ENCODE assay signal across 1 cellular context in the genomic region with DNA sequence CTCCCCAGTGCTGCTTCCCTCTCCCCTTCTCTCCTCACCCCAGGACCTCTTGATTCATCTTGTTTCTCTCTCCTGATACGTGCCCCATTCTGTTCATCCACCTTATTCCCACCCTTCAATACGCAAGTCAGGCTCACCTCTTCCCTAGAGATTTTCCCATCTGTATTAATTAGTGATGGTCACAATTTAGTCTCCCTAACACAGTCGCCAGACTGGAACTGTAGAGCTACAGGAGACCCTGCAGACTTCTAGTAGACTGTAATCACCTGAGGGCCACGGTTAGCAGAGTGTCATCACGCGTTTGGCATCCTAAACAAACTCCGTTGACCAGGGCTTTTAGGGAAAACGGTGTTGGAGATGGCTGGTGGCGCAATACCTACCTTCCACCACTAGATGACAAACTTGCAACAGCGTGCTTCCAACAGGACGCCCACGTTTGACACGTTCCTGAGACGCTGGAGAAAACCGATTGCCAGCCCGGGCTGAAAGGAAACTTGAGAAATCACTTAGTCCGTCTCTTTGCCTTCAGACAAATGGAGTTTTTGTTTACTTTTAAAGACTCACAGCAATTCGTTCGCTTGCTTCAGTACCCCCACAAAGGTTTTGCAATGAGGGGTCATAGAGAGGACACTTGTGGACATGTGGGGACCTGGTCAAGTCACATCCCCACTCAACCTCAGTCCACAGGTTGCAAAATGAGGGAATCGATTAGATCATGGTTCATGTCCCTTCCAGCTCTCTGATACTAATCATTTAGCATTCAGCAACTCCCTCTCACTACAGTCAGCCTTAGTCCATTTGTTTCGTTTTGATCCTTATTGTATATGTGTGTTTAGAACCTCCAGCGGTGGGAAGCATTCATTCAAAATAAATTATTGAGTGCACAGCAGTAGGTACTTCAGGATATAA.
TF ChIP-seq lines count a peak whose summit lies in the region.

No MANE protein-coding gene starts in this region.

TF ChIP-seq in GM12878, 131 proteins besides CTCF, POLR2A, EP300 and RAD21 (continued from another document and continues in another):
- TF ChIP-seq SIX5 (IDR thresholded peaks at IDR 0.05; ENCODE audit: low read depth, low read length, severe bottlenecking) (no peak), NFXL1 (IDR thresholded peaks at IDR 0.05; ENCODE audit: borderline replicate concordance) (no peak), SREBF2 (IDR thresholded peaks at IDR 0.05; ENCODE audit: low read length) (no peak), HCFC1 (IDR thresholded peaks at IDR 0.05; ENCODE audit: low read length) (peak; percentile 20; the same call in 1 of the 2 replicates), SMAD5 (IDR thresholded peaks at IDR 0.05; ENCODE audit: low read depth) (no peak), MTA2 (IDR thresholded peaks at IDR 0.05; ENCODE audit: low read depth) (0 out of 2 replicates have a peak, but pooled peaks have one; percentile 6), CREM (IDR thresholded peaks at IDR 0.05; ENCODE audit: low read depth) (peak; percentile 32; the same call in 1 of the 2 replicates), BACH1 (IDR thresholded peaks at IDR 0.05; ENCODE audit: borderline replicate concordance) (no peak), EGR1 (IDR thresholded peaks at IDR 0.05; ENCODE audit: borderline replicate concordance in 1 of 2, low read depth in 2 of 2, low read length in 2 of 2) (peak; percentile 37 to 97), HDAC2 (IDR thresholded peaks at IDR 0.05) (no peak), ATF7 (IDR thresholded peaks at IDR 0.05; ENCODE audit: low read depth) (no peak), STAT1 (conservative IDR thresholded peaks at IDR 0.05) (0 out of 2 replicates have a peak, but pooled peaks have one; percentile 31), MEF2B (IDR thresholded peaks at IDR 0.05; ENCODE audit: partially characterized antibody, poor library complexity, severe bottlenecking) (no peak), KDM1A (IDR thresholded peaks at IDR 0.05; ENCODE audit: borderline replicate concordance) (no peak), IRF4 (IDR thresholded peaks at IDR 0.05; ENCODE audit: low read depth, low read length) (peak; percentile 66; the same call in 1 of the 2 replicates), CHD4 (IDR thresholded peaks at IDR 0.05) (no peak), RUNX3 (IDR thresholded peaks at IDR 0.05; ENCODE audit: low read length) (no peak), SUZ12 (IDR thresholded peaks at IDR 0.05; ENCODE audit: unreplicated experiment) (no peak), TCF12 (IDR thresholded peaks at IDR 0.05; ENCODE audit: low read depth, low read length) (no peak), NR2F1 (conservative IDR thresholded peaks at IDR 0.05) (no peak; the same call in 1 of the 2 replicates), ZZZ3 (IDR thresholded peaks at IDR 0.05; ENCODE audit: control insufficient read depth, insufficient read length, low read depth) (no peak)
- TF ChIP-seq, protein P1, sequence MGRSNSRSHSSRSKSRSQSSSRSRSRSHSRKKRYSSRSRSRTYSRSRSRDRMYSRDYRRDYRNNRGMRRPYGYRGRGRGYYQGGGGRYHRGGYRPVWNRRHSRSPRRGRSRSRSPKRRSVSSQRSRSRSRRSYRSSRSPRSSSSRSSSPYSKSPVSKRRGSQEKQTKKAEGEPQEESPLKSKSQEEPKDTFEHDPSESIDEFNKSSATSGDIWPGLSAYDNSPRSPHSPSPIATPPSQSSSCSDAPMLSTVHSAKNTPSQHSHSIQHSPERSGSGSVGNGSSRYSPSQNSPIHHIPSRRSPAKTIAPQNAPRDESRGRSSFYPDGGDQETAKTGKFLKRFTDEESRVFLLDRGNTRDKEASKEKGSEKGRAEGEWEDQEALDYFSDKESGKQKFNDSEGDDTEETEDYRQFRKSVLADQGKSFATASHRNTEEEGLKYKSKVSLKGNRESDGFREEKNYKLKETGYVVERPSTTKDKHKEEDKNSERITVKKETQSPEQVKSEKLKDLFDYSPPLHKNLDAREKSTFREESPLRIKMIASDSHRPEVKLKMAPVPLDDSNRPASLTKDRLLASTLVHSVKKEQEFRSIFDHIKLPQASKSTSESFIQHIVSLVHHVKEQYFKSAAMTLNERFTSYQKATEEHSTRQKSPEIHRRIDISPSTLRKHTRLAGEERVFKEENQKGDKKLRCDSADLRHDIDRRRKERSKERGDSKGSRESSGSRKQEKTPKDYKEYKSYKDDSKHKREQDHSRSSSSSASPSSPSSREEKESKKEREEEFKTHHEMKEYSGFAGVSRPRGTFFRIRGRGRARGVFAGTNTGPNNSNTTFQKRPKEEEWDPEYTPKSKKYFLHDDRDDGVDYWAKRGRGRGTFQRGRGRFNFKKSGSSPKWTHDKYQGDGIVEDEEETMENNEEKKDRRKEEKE (IDR thresholded peaks at IDR 0.05), result no peak
- TF ChIP-seq, protein P2, sequence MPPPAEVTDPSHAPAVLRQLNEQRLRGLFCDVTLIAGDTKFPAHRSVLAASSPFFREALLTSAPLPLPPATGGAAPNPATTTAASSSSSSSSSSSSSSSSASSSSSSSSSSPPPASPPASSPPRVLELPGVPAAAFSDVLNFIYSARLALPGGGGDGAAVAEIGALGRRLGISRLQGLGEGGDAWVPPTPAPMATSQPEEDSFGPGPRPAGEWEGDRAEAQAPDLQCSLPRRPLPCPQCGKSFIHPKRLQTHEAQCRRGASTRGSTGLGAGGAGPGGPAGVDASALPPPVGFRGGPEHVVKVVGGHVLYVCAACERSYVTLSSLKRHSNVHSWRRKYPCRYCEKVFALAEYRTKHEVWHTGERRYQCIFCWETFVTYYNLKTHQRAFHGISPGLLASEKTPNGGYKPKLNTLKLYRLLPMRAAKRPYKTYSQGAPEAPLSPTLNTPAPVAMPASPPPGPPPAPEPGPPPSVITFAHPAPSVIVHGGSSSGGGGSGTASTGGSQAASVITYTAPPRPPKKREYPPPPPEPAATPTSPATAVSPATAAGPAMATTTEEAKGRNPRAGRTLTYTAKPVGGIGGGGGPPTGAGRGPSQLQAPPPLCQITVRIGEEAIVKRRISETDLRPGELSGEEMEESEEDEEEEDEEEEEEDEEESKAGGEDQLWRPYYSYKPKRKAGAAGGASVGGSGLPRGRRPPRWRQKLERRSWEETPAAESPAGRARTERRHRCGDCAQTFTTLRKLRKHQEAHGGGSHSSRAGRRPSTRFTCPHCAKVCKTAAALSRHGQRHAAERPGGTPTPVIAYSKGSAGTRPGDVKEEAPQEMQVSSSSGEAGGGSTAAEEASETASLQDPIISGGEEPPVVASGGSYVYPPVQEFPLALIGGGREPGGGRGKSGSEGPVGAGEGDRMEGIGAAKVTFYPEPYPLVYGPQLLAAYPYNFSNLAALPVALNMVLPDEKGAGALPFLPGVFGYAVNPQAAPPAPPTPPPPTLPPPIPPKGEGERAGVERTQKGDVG (CRISPR knock-in tag; IDR thresholded peaks at IDR 0.05), result no peak
- TF ChIP-seq, protein P3, sequence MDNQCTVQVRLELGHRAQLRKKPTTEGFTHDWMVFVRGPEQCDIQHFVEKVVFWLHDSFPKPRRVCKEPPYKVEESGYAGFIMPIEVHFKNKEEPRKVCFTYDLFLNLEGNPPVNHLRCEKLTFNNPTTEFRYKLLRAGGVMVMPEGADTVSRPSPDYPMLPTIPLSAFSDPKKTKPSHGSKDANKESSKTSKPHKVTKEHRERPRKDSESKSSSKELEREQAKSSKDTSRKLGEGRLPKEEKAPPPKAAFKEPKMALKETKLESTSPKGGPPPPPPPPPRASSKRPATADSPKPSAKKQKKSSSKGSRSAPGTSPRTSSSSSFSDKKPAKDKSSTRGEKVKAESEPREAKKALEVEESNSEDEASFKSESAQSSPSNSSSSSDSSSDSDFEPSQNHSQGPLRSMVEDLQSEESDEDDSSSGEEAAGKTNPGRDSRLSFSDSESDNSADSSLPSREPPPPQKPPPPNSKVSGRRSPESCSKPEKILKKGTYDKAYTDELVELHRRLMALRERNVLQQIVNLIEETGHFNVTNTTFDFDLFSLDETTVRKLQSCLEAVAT (IDR thresholded peaks at IDR 0.05), result peak; percentile 95
- TF ChIP-seq, protein P4, sequence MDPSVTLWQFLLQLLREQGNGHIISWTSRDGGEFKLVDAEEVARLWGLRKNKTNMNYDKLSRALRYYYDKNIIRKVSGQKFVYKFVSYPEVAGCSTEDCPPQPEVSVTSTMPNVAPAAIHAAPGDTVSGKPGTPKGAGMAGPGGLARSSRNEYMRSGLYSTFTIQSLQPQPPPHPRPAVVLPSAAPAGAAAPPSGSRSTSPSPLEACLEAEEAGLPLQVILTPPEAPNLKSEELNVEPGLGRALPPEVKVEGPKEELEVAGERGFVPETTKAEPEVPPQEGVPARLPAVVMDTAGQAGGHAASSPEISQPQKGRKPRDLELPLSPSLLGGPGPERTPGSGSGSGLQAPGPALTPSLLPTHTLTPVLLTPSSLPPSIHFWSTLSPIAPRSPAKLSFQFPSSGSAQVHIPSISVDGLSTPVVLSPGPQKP (IDR thresholded peaks at IDR 0.05; ENCODE audit: low read depth, low read length), result no peak
- TF ChIP-seq, protein P5, sequence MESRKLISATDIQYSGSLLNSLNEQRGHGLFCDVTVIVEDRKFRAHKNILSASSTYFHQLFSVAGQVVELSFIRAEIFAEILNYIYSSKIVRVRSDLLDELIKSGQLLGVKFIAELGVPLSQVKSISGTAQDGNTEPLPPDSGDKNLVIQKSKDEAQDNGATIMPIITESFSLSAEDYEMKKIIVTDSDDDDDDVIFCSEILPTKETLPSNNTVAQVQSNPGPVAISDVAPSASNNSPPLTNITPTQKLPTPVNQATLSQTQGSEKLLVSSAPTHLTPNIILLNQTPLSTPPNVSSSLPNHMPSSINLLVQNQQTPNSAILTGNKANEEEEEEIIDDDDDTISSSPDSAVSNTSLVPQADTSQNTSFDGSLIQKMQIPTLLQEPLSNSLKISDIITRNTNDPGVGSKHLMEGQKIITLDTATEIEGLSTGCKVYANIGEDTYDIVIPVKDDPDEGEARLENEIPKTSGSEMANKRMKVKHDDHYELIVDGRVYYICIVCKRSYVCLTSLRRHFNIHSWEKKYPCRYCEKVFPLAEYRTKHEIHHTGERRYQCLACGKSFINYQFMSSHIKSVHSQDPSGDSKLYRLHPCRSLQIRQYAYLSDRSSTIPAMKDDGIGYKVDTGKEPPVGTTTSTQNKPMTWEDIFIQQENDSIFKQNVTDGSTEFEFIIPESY (IDR thresholded peaks at IDR 0.05), result no peak
- TF ChIP-seq, protein P6, sequence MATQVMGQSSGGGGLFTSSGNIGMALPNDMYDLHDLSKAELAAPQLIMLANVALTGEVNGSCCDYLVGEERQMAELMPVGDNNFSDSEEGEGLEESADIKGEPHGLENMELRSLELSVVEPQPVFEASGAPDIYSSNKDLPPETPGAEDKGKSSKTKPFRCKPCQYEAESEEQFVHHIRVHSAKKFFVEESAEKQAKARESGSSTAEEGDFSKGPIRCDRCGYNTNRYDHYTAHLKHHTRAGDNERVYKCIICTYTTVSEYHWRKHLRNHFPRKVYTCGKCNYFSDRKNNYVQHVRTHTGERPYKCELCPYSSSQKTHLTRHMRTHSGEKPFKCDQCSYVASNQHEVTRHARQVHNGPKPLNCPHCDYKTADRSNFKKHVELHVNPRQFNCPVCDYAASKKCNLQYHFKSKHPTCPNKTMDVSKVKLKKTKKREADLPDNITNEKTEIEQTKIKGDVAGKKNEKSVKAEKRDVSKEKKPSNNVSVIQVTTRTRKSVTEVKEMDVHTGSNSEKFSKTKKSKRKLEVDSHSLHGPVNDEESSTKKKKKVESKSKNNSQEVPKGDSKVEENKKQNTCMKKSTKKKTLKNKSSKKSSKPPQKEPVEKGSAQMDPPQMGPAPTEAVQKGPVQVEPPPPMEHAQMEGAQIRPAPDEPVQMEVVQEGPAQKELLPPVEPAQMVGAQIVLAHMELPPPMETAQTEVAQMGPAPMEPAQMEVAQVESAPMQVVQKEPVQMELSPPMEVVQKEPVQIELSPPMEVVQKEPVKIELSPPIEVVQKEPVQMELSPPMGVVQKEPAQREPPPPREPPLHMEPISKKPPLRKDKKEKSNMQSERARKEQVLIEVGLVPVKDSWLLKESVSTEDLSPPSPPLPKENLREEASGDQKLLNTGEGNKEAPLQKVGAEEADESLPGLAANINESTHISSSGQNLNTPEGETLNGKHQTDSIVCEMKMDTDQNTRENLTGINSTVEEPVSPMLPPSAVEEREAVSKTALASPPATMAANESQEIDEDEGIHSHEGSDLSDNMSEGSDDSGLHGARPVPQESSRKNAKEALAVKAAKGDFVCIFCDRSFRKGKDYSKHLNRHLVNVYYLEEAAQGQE (IDR thresholded peaks at IDR 0.05; ENCODE audit: low read depth, low read length), result no peak
- TF ChIP-seq, protein P7, sequence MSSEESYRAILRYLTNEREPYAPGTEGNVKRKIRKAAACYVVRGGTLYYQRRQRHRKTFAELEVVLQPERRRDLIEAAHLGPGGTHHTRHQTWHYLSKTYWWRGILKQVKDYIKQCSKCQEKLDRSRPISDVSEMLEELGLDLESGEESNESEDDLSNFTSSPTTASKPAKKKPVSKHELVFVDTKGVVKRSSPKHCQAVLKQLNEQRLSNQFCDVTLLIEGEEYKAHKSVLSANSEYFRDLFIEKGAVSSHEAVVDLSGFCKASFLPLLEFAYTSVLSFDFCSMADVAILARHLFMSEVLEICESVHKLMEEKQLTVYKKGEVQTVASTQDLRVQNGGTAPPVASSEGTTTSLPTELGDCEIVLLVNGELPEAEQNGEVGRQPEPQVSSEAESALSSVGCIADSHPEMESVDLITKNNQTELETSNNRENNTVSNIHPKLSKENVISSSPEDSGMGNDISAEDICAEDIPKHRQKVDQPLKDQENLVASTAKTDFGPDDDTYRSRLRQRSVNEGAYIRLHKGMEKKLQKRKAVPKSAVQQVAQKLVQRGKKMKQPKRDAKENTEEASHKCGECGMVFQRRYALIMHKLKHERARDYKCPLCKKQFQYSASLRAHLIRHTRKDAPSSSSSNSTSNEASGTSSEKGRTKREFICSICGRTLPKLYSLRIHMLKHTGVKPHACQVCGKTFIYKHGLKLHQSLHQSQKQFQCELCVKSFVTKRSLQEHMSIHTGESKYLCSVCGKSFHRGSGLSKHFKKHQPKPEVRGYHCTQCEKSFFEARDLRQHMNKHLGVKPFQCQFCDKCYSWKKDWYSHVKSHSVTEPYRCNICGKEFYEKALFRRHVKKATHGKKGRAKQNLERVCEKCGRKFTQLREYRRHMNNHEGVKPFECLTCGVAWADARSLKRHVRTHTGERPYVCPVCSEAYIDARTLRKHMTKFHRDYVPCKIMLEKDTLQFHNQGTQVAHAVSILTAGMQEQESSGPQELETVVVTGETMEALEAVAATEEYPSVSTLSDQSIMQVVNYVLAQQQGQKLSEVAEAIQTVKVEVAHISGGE (CRISPR knock-in tag; IDR thresholded peaks at IDR 0.05), result no peak
- TF ChIP-seq, protein P8, sequence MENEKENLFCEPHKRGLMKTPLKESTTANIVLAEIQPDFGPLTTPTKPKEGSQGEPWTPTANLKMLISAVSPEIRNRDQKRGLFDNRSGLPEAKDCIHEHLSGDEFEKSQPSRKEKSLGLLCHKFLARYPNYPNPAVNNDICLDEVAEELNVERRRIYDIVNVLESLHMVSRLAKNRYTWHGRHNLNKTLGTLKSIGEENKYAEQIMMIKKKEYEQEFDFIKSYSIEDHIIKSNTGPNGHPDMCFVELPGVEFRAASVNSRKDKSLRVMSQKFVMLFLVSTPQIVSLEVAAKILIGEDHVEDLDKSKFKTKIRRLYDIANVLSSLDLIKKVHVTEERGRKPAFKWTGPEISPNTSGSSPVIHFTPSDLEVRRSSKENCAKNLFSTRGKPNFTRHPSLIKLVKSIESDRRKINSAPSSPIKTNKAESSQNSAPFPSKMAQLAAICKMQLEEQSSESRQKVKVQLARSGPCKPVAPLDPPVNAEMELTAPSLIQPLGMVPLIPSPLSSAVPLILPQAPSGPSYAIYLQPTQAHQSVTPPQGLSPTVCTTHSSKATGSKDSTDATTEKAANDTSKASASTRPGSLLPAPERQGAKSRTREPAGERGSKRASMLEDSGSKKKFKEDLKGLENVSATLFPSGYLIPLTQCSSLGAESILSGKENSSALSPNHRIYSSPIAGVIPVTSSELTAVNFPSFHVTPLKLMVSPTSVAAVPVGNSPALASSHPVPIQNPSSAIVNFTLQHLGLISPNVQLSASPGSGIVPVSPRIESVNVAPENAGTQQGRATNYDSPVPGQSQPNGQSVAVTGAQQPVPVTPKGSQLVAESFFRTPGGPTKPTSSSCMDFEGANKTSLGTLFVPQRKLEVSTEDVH (IDR thresholded peaks at IDR 0.05; ENCODE audit: low read depth, partially characterized antibody), result no peak
